In genomic region chr16:10949424-10949970, GRCh38 we compare ENCODE assay signal across 8 cellular contexts. TPM values are rescaled to one million over a fixed set of nuclear protein-coding genes. Genes with fewer than 3 reads are reported as not detected.
DNase-seq lines count a peak whose midpoint lies in the region; ATAC-seq and TF ChIP-seq lines count a peak whose summit lies in the region.

No MANE protein-coding gene starts in this region.

- DNase-seq in GM13976 (ENCODE audit: low spot score) (peak; percentile 52), KBM-7 (peak; percentile 81), left kidney (ENCODE audit: low read depth, low spot score) (peak; percentile 52), activated gamma-delta T cell (lab: John Stamatoyannopoulos, UW) (no peak), dorsolateral prefrontal cortex (no peak)
- DNase-seq in activated CD4-positive, alpha-beta T cell treated with anti-CD3 and anti-CD28 coated beads, Interleukin-2, amount 50 U/mL, for 1 hour, result peak; percentile 36
- DNase-seq in activated CD8-positive, alpha-beta memory T cell treated with anti-CD3 and anti-CD28 coated beads for 24 hours, result no peak

- H3K27me3 ChIP-seq in dorsolateral prefrontal cortex, result no peaks in the 10 kb centered on the region

- ATAC-seq in GM21786 (IDR thresholded peaks at IDR 0.05; ENCODE audit: unreplicated experiment), result peak; percentile 74

- intact Hi-C loops in dorsolateral prefrontal cortex (cut with DNase I), result no loop called here

- TF ChIP-seq CTCF in GM13976 (IDR thresholded peaks at IDR 0.05; ENCODE audit: borderline replicate concordance, control extremely low read depth, extremely low read depth, insufficient read depth, missing control alignments) (no peak), dorsolateral prefrontal cortex (IDR thresholded peaks at IDR 0.05 in 54 of 56, conservative IDR thresholded peaks at IDR 0.05 in 2 of 56; ENCODE audit: low read depth in 1 of 56, partially characterized antibody in 56 of 56) (no peak)

- H3K4me3 ChIP-seq in dorsolateral prefrontal cortex, result no peak overlapping the region

- peak overlapping the region in 1 of 59 donors; percentile 69 for H3K27ac ChIP-seq in dorsolateral prefrontal cortex

- in situ Hi-C loops in GM13976 (cut with MboI; ENCODE audit: low sequenced_read_pairs, unreplicated experiment) (no loop called here), KBM-7 (cut with MboI; ENCODE audit: low pct_unique_long_range_greater_than_20kb, low sequenced_read_pairs) (loop anchor here (25.0 kb wide), 1 partner anchor 412 kb away; no protein-coding TSS in a partner anchor)

RNA-seq across cellular contexts. Expression of gene CLEC16A, which starts 5.1 kb away (rescaled TPM):
- total RNA-seq in dorsolateral prefrontal cortex, result 10 to 100 TPM; 40.5 to 75.1 (median 58.1) TPM

RNA-seq across cellular contexts. Expression of gene DEXI, which starts 7.2 kb away (rescaled TPM):
- 10 to 100 TPM; 40.9 to 88.1 (median 56.7) TPM for total RNA-seq in dorsolateral prefrontal cortex

Comparison
In these comparisons a context has a peak if more than half of its experiments do, and no peak if none do; other contexts are left out.
1. DNase-seq: peak in GM13976 (single experiment), KBM-7 (single experiment), activated CD4-positive, alpha-beta T cell treated with anti-CD3 and anti-CD28 coated beads, Interleukin-2, amount 50 U/mL, for 1 hour (single experiment) and left kidney (single experiment); none in activated gamma-delta T cell (single experiment), activated CD8-positive, alpha-beta memory T cell treated with anti-CD3 and anti-CD28 coated beads for 24 hours (single experiment) and dorsolateral prefrontal cortex (0 of 10).